ENCODE assay signal across 24 cellular contexts in the genomic region with DNA sequence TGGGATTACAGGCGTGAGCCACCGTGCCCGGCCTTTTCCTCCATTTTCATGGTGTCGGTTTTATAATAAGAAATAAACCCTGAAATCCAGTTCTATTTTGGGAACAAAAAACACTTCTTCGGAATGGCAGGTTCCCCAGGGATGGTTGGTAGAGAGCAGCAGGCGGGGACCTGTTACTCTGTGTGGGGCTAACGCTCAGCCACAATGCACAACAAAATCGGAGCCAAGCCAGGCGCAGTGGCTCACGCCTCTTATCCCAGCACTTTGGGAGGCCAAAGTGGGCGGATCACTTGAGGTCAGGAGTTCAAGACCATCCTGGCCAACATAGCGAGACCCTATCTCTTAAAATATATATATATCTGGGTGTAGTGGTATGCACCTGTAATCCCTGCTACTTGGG. TPM values are rescaled to one million over a fixed set of nuclear protein-coding genes. Genes with fewer than 3 reads are reported as not detected.
DNase-seq lines count a peak whose midpoint lies in the region; ATAC-seq, FAIRE-seq and TF ChIP-seq lines count a peak whose summit lies in the region.
"Had no signal": no experiment of that assay in that cellular context is flagged by ENCODE, and none has a peak within 500 bp of the region (broad histone marks: within the 10 kb centered on the region; RNA-seq: fewer than 3 reads in every experiment).

No MANE protein-coding gene starts in this region.

- H3K4me1 Mint-ChIP-seq in T-cell: no peaks in the 10 kb centered on the region
- H3K4me1 Mint-ChIP-seq: B cell had no signal

- TF ChIP-seq POLR2A in HepG2 (IDR thresholded peaks at IDR 0.05; ENCODE audit: insufficient read depth in 1 of 2, low read depth in 2 of 2, low read length in 2 of 2) (no peak), right lobe of liver (IDR thresholded peaks at IDR 0.05) (no peak)

- H2AFZ ChIP-seq in HepG2 (ENCODE audit: low read length): no peak overlapping the region

- no peaks in the 10 kb centered on the region for H3K27me3 Mint-ChIP-seq in T-cell
- H3K27me3 Mint-ChIP-seq: B cell; CD4-positive, alpha-beta T cell had no signal

- H3K27me3 ChIP-seq in HepG2 (ENCODE audit: control insufficient read depth in 1 of 2, insufficient read depth in 2 of 2, low read length in 2 of 2): peaks cover 0 to 23% of the 10 kb centered on the region in 2 experiments; a peak in 2 of 5 replicates
- H3K27me3 ChIP-seq in right lobe of liver: no peaks in the 10 kb centered on the region
- no peaks in the 10 kb centered on the region for H3K27me3 ChIP-seq in tibial artery

- BruUV-seq in HepG2 (replicated peaks; lab: Mats Ljungman, UMichigan): no TSS peak

- H3K36me3 ChIP-seq in HepG2 (replicated peaks in 1 of 2; ENCODE audit: control insufficient read depth in 1 of 2, insufficient read depth in 2 of 2, low read length in 2 of 2): no peaks in the 10 kb centered on the region
- no peaks in the 10 kb centered on the region for H3K36me3 ChIP-seq in right lobe of liver
- peaks cover 27 to 37% (median 33%) of the 10 kb centered on the region in 3 donors for H3K36me3 ChIP-seq in tibial artery

- no peak for DNase-seq in HepG2 (ENCODE audit: low spot score)
- DNase-seq in right lobe of liver: no peak
- no peak for DNase-seq in coronary artery (ENCODE audit: low spot score)
- peak in 1 of 2 donors; percentile 88 for DNase-seq in tibial artery
- DNase-seq in T-cell: no peak
- DNase-seq in NOMO-1 treated with dmso at 0.1 percent for 144 hours (lab: John Stamatoyannopoulos, UW; ENCODE audit: unreplicated experiment): no peak
- DNase-seq: AML-193; Caco-2; Calu3; CD4-positive, alpha-beta T cell; DMS79 treated with DMSO at 0.1 percent for 48 hours; GF-D8 had no signal

- no peak for TF ChIP-seq RAD21 in HepG2 (CRISPR knock-in tag; IDR thresholded peaks at IDR 0.05)

- FAIRE-seq in HepG2 (lab: Jason Lieb, UNC): no peak
- FAIRE-seq: A549, D721Med, G401.6, GM12891, GM19239 had no signal

- POLR2A ChIA-PET in HepG2 (lab: Yijun Ruan, JAX) (interaction anchor here (0.7 kb wide), 1 partner anchor 121 kb away, joined by 3 read pairs; a partner anchor contains a TSS), T-cell (lab: Charles Lee) (no interaction called here)

- no peak overlapping the region for H3K9ac ChIP-seq in HepG2 (ENCODE audit: insufficient read depth, low read depth, low read length)
- H3K9ac ChIP-seq: BLaER1 treated with 17β-estradiol and CSF1 and Interleukin-3, amounts not matched to agents 10 nM and 100 nM had no signal

- no peaks in the 10 kb centered on the region for H3K36me3 Mint-ChIP-seq in T-cell

- in situ Hi-C loops in HepG2 (cut with HindIII; ENCODE audit: extremely low pct_ligation_motif_present, low pct_unique_long_range_greater_than_20kb): no loop called here

- intact Hi-C loops in HepG2 (cut with micrococcal nuclease; ENCODE audit: unreplicated experiment): no loop called here
- intact Hi-C loops in right lobe of liver (cut with DNase I): no loop called here
- intact Hi-C loops in tibial artery (cut with DNase I; ENCODE audit: low total_unique reads): loop anchor here (10.0 kb wide), 1 partner anchor 136 kb away; no protein-coding TSS in a partner anchor

- no peak overlapping the region for H3K4me2 ChIP-seq in HepG2 (ENCODE audit: low read depth, low read length)
- H3K4me2 ChIP-seq: A549 had no signal

- no peaks in the 10 kb centered on the region for H3K9me3 Mint-ChIP-seq in T-cell
- H3K9me3 Mint-ChIP-seq: CD4-positive, alpha-beta T cell; CD8-positive, alpha-beta T cell had no signal

- H3K4me3 ChIP-seq in HepG2 (replicated peaks in 1 of 3; ENCODE audit: insufficient read depth in 1 of 3, low read depth in 2 of 3, low read length in 3 of 3): no peak overlapping the region
- no peak overlapping the region for H3K4me3 ChIP-seq in right lobe of liver
- no peak overlapping the region for H3K4me3 ChIP-seq in coronary artery
- no peak overlapping the region for H3K4me3 ChIP-seq in tibial artery
- H3K4me3 ChIP-seq: A549; BLaER1 treated with 17β-estradiol and CSF1 and Interleukin-3, amounts not matched to agents 10 nM and 100 nM had no signal

- no peak overlapping the region for H3K27ac ChIP-seq in HepG2 (ENCODE audit: extremely low read length, insufficient read depth, low read length)
- no peak overlapping the region for H3K27ac ChIP-seq in right lobe of liver
- peak overlapping the region; percentile 23 to 73 for H3K27ac ChIP-seq in coronary artery
- peak overlapping the region; percentile 96 to 97 for H3K27ac ChIP-seq in tibial artery
- H3K27ac ChIP-seq: 22Rv1, A549, C4-2B had no signal

- peaks cover 29% of the 10 kb centered on the region for H3K4me1 ChIP-seq in HepG2 (ENCODE audit: insufficient read depth, low read length)
- H3K4me1 ChIP-seq in right lobe of liver: peaks cover 0 to under 1% (median 0%) of the 10 kb centered on the region in 4 donors
- H3K4me1 ChIP-seq in tibial artery: peaks cover 0 to 57% (median 40%) of the 10 kb centered on the region in 4 donors

- no peak for ATAC-seq in HepG2
- no peak for ATAC-seq in right lobe of liver
- no peak for ATAC-seq in T-cell (replicated peaks in 1 of 4)
- no peak for ATAC-seq in GM21576 (IDR thresholded peaks at IDR 0.05; ENCODE audit: unreplicated experiment)
- ATAC-seq: A549; CD8-positive, alpha-beta T cell had no signal

- TF ChIP-seq CTCF in HepG2 (CRISPR knock-in tag; IDR thresholded peaks at IDR 0.05) (no peak), right lobe of liver (IDR thresholded peaks at IDR 0.05) (no peak), coronary artery (IDR thresholded peaks at IDR 0.05) (no peak), tibial artery (IDR thresholded peaks at IDR 0.05) (no peak)

- TF ChIP-seq EP300 in HepG2 (IDR thresholded peaks at IDR 0.05; ENCODE audit: low read depth in 2 of 2, low read length in 2 of 2) (no peak), HepG2 (CRISPR knock-in tag; IDR thresholded peaks at IDR 0.05; ENCODE audit: borderline replicate concordance) (no peak)

- H3K9me3 ChIP-seq in HepG2 (ENCODE audit: low read length): no peaks in the 10 kb centered on the region
- H3K9me3 ChIP-seq in right lobe of liver: no peaks in the 10 kb centered on the region
- H3K9me3 ChIP-seq in tibial artery: no peaks in the 10 kb centered on the region
- H3K9me3 ChIP-seq: A549, Caco-2 had no signal

- WGBS in HepG2 (ENCODE audit: low lambda C conversion rate): 44% methylated on average over 11 of the region's 12 CpGs
- 91% methylated on average over 11 of the region's 12 CpGs for WGBS in right lobe of liver (ENCODE audit: insufficient coverage, low coverage, low lambda C conversion rate, missing lambda C conversion rate)

- H3K27ac Mint-ChIP-seq in T-cell: no peak overlapping the region
- H3K27ac Mint-ChIP-seq: B cell; CD4-positive, alpha-beta T cell; CD8-positive, alpha-beta T cell had no signal

- no peaks in the 10 kb centered on the region for H4K20me1 ChIP-seq in HepG2 (ENCODE audit: insufficient read depth, low read length)

- H3K4me3 Mint-ChIP-seq in T-cell: no peak overlapping the region
- H3K4me3 Mint-ChIP-seq: B cell; CD4-positive, alpha-beta T cell; CD8-positive, alpha-beta T cell had no signal

- CTCF ChIA-PET in HepG2 (lab: Yijun Ruan, JAX; ENCODE audit: low intra/inter-chr PET ratio, low total read pairs): no interaction called here
- CTCF ChIA-PET in T-cell (lab: Charles Lee): interaction anchor here in 1 of 2 donors (0.7 kb wide), 1 partner anchor 385 kb away, joined by 3 read pairs; no protein-coding TSS in a partner anchor

- no peaks in the 10 kb centered on the region for H3K79me2 ChIP-seq in HepG2 (ENCODE audit: insufficient read depth, low read length)

RNA-seq across cellular contexts. Expression of a gene that starts 5.7 kb away (rescaled TPM):
- total RNA-seq in HepG2 (2016; rRNA removed; fragmentation: Illumina TruSeq; extraction: Trizol) (not detected in 2 replicates), right lobe of liver (10 to 100 TPM in 1 of 6 experiments, 1 to 10 TPM in 5; 2.8 to 10.4 (median 4.7) TPM), T-cell (10 to 100 TPM in 1 of 5 donors, 1 to 10 TPM in 4; 2.4 to 11.2 (median 7.1) TPM)
- total RNA-seq in HepG2 (2016; cell fraction: cytosol; rRNA removed; fragmentation: Illumina TruSeq; extraction: Trizol; ENCODE audit: low read depth): not detected in 2 replicates
- total RNA-seq in HepG2 (2016; cell fraction: insoluble cytoplasmic fraction; rRNA removed; fragmentation: Illumina TruSeq; extraction: Trizol): not detected in 2 replicates
- not detected in 2 replicates for total RNA-seq in HepG2 (2016; cell fraction: membrane; rRNA removed; fragmentation: Illumina TruSeq; extraction: Trizol)
- total RNA-seq in HepG2 (2016; cell fraction: nucleus; rRNA removed; fragmentation: Illumina TruSeq; extraction: Trizol): not detected in 2 replicates
- polyA plus RNA-seq in HepG2 (2011; rRNA removed): 0.05 and 0.09 TPM in 2 replicates
- 0.04 TPM in 2 replicates for polyA plus RNA-seq in HepG2 (2011; cell fraction: cytosol; rRNA removed)
- polyA plus RNA-seq in HepG2 (2011; cell fraction: nucleus; rRNA removed): 0.11 TPM in 1 of 2 replicates, not detected in the other
- polyA plus RNA-seq in HepG2 (2012): not detected in 2 replicates
- polyA plus RNA-seq in HepG2 (2016; cell fraction: cytosol; fragmentation: Illumina TruSeq; extraction: Trizol; ENCODE audit: low read depth): not detected in 2 replicates
- polyA plus RNA-seq in HepG2 (2016; cell fraction: insoluble cytoplasmic fraction; fragmentation: Illumina TruSeq; extraction: Trizol; ENCODE audit: low read depth): not detected in 2 replicates
- not detected in 2 replicates for polyA plus RNA-seq in HepG2 (2016; cell fraction: membrane; fragmentation: Illumina TruSeq; extraction: Trizol; ENCODE audit: low read depth)
- polyA plus RNA-seq in HepG2 (2016; cell fraction: nucleus; fragmentation: Illumina TruSeq; extraction: Trizol; ENCODE audit: insufficient read depth, low read depth): not detected in 2 replicates
- polyA minus RNA-seq in HepG2 (2011; rRNA and poly(A)+ RNA removed; ENCODE audit: low replicate concordance): 0.20 and 1.3 TPM in 2 replicates
- polyA minus RNA-seq in HepG2 (2011; cell fraction: cytosol; rRNA and poly(A)+ RNA removed): not detected in 2 replicates
- polyA minus RNA-seq in HepG2 (2011; cell fraction: nucleus; rRNA and poly(A)+ RNA removed): not detected in 2 replicates

RNA-seq across cellular contexts. Expression of a gene that starts 15.7 kb away (rescaled TPM):
- total RNA-seq in HepG2 (2016; rRNA removed; fragmentation: Illumina TruSeq; extraction: Trizol) (not detected in 2 replicates), right lobe of liver (1 to 10 TPM in 2 of 6 experiments, under 1 TPM in 4; 0.51 to 1.6 (median 0.80) TPM), T-cell (1 to 10 TPM; 1.5 to 4.3 (median 2.7) TPM)
- total RNA-seq in HepG2 (2016; cell fraction: cytosol; rRNA removed; fragmentation: Illumina TruSeq; extraction: Trizol; ENCODE audit: low read depth): not detected in 2 replicates
- not detected in 2 replicates for total RNA-seq in HepG2 (2016; cell fraction: insoluble cytoplasmic fraction; rRNA removed; fragmentation: Illumina TruSeq; extraction: Trizol)
- not detected in 2 replicates for total RNA-seq in HepG2 (2016; cell fraction: membrane; rRNA removed; fragmentation: Illumina TruSeq; extraction: Trizol)
- not detected in 2 replicates for total RNA-seq in HepG2 (2016; cell fraction: nucleus; rRNA removed; fragmentation: Illumina TruSeq; extraction: Trizol)
- 0.05 and 0.08 TPM in 2 replicates for polyA plus RNA-seq in HepG2 (2011; rRNA removed)
- 0.01 and 0.03 TPM in 2 replicates for polyA plus RNA-seq in HepG2 (2011; cell fraction: cytosol; rRNA removed)
- polyA plus RNA-seq in HepG2 (2011; cell fraction: nucleus; rRNA removed): 0.14 and 0.17 TPM in 2 replicates
- polyA plus RNA-seq in HepG2 (2012): 0.04 TPM in 1 of 2 replicates, not detected in the other
- polyA plus RNA-seq in HepG2 (2016; cell fraction: cytosol; fragmentation: Illumina TruSeq; extraction: Trizol; ENCODE audit: low read depth): not detected in 2 replicates
- polyA plus RNA-seq in HepG2 (2016; cell fraction: insoluble cytoplasmic fraction; fragmentation: Illumina TruSeq; extraction: Trizol; ENCODE audit: low read depth): not detected in 2 replicates
- polyA plus RNA-seq in HepG2 (2016; cell fraction: membrane; fragmentation: Illumina TruSeq; extraction: Trizol; ENCODE audit: low read depth): not detected in 2 replicates
- polyA plus RNA-seq in HepG2 (2016; cell fraction: nucleus; fragmentation: Illumina TruSeq; extraction: Trizol; ENCODE audit: insufficient read depth, low read depth): not detected in 2 replicates
- 0.02 and 5.9 TPM in 2 replicates for polyA minus RNA-seq in HepG2 (2011; rRNA and poly(A)+ RNA removed; ENCODE audit: low replicate concordance)
- polyA minus RNA-seq in HepG2 (2011; cell fraction: cytosol; rRNA and poly(A)+ RNA removed): not detected in 2 replicates
- polyA minus RNA-seq in HepG2 (2011; cell fraction: nucleus; rRNA and poly(A)+ RNA removed): not detected in 2 replicates
- total RNA-seq: A172, Caco-2, Calu3 had no signal

RNA-seq across cellular contexts. Expression of a gene that starts 25.6 kb away (rescaled TPM):
- total RNA-seq in HepG2 (2016; rRNA removed; fragmentation: Illumina TruSeq; extraction: Trizol): 11.1 and 16.6 TPM in 2 replicates
- total RNA-seq in HepG2 (2016; cell fraction: cytosol; rRNA removed; fragmentation: Illumina TruSeq; extraction: Trizol; ENCODE audit: low read depth): 2.8 and 3.1 TPM in 2 replicates
- total RNA-seq in HepG2 (2016; cell fraction: insoluble cytoplasmic fraction; rRNA removed; fragmentation: Illumina TruSeq; extraction: Trizol): 11.2 and 17.9 TPM in 2 replicates
- total RNA-seq in HepG2 (2016; cell fraction: membrane; rRNA removed; fragmentation: Illumina TruSeq; extraction: Trizol): 4.7 and 5.6 TPM in 2 replicates
- total RNA-seq in HepG2 (2016; cell fraction: nucleus; rRNA removed; fragmentation: Illumina TruSeq; extraction: Trizol): 9.0 and 11.6 TPM in 2 replicates
- polyA plus RNA-seq in HepG2 (2011; rRNA removed): 10.0 and 11.5 TPM in 2 replicates
- 6.6 and 11.2 TPM in 2 replicates for polyA plus RNA-seq in HepG2 (2011; cell fraction: cytosol; rRNA removed)
- 31.8 and 41.5 TPM in 2 replicates for polyA plus RNA-seq in HepG2 (2011; cell fraction: nucleus; rRNA removed)
- polyA plus RNA-seq in HepG2 (2012): 5.7 and 5.8 TPM in 2 replicates
- polyA plus RNA-seq in HepG2 (2016; cell fraction: cytosol; fragmentation: Illumina TruSeq; extraction: Trizol; ENCODE audit: low read depth): 1.7 and 1.8 TPM in 2 replicates
- polyA plus RNA-seq in HepG2 (2016; cell fraction: insoluble cytoplasmic fraction; fragmentation: Illumina TruSeq; extraction: Trizol; ENCODE audit: low read depth): 10.2 and 13.0 TPM in 2 replicates
- polyA plus RNA-seq in HepG2 (2016; cell fraction: membrane; fragmentation: Illumina TruSeq; extraction: Trizol; ENCODE audit: low read depth): 3.7 and 4.0 TPM in 2 replicates
- polyA plus RNA-seq in HepG2 (2016; cell fraction: nucleus; fragmentation: Illumina TruSeq; extraction: Trizol; ENCODE audit: insufficient read depth, low read depth): 28.6 and 30.2 TPM in 2 replicates
- 9.7 and 19.5 TPM in 2 replicates for polyA minus RNA-seq in HepG2 (2011; rRNA and poly(A)+ RNA removed; ENCODE audit: low replicate concordance)
- polyA minus RNA-seq in HepG2 (2011; cell fraction: cytosol; rRNA and poly(A)+ RNA removed): 5.0 and 5.2 TPM in 2 replicates
- polyA minus RNA-seq in HepG2 (2011; cell fraction: nucleus; rRNA and poly(A)+ RNA removed): 5.3 and 5.7 TPM in 2 replicates
- total RNA-seq in right lobe of liver: 10 to 100 TPM in 4 of 6 experiments, 1 to 10 TPM in 2; 8.4 to 14.9 (median 10.3) TPM
- 10 to 100 TPM; 25.9 to 59.0 (median 55.8) TPM for total RNA-seq in T-cell

RNA-seq across cellular contexts. Expression of a gene that starts 28.3 kb away (rescaled TPM):
- total RNA-seq in HepG2 (2016; rRNA removed; fragmentation: Illumina TruSeq; extraction: Trizol): 23.0 and 29.2 TPM in 2 replicates
- 26.2 and 31.3 TPM in 2 replicates for total RNA-seq in HepG2 (2016; cell fraction: cytosol; rRNA removed; fragmentation: Illumina TruSeq; extraction: Trizol; ENCODE audit: low read depth)
- 26.2 and 29.0 TPM in 2 replicates for total RNA-seq in HepG2 (2016; cell fraction: insoluble cytoplasmic fraction; rRNA removed; fragmentation: Illumina TruSeq; extraction: Trizol)
- 40.2 and 42.4 TPM in 2 replicates for total RNA-seq in HepG2 (2016; cell fraction: membrane; rRNA removed; fragmentation: Illumina TruSeq; extraction: Trizol)
- 17.0 TPM in 2 replicates for total RNA-seq in HepG2 (2016; cell fraction: nucleus; rRNA removed; fragmentation: Illumina TruSeq; extraction: Trizol)
- polyA plus RNA-seq in HepG2 (2011; rRNA removed): 23.9 and 24.8 TPM in 2 replicates
- 17.7 and 28.8 TPM in 2 replicates for polyA plus RNA-seq in HepG2 (2011; cell fraction: cytosol; rRNA removed)
- polyA plus RNA-seq in HepG2 (2011; cell fraction: nucleus; rRNA removed): 73.5 and 97.4 TPM in 2 replicates
- 19.0 and 22.8 TPM in 2 replicates for polyA plus RNA-seq in HepG2 (2012)
- polyA plus RNA-seq in HepG2 (2016; cell fraction: cytosol; fragmentation: Illumina TruSeq; extraction: Trizol; ENCODE audit: low read depth): 33.9 and 35.6 TPM in 2 replicates
- polyA plus RNA-seq in HepG2 (2016; cell fraction: insoluble cytoplasmic fraction; fragmentation: Illumina TruSeq; extraction: Trizol; ENCODE audit: low read depth): 36.6 TPM in 2 replicates
- polyA plus RNA-seq in HepG2 (2016; cell fraction: membrane; fragmentation: Illumina TruSeq; extraction: Trizol; ENCODE audit: low read depth): 38.7 and 44.5 TPM in 2 replicates
- polyA plus RNA-seq in HepG2 (2016; cell fraction: nucleus; fragmentation: Illumina TruSeq; extraction: Trizol; ENCODE audit: insufficient read depth, low read depth): 80.7 and 81.4 TPM in 2 replicates
- 13.9 and 67.7 TPM in 2 replicates for polyA minus RNA-seq in HepG2 (2011; rRNA and poly(A)+ RNA removed; ENCODE audit: low replicate concordance)
- polyA minus RNA-seq in HepG2 (2011; cell fraction: cytosol; rRNA and poly(A)+ RNA removed): 10.8 and 16.1 TPM in 2 replicates
- polyA minus RNA-seq in HepG2 (2011; cell fraction: nucleus; rRNA and poly(A)+ RNA removed): 8.7 and 9.7 TPM in 2 replicates
- total RNA-seq in right lobe of liver: 10 to 100 TPM; 30.7 to 58.6 (median 33.3) TPM
- 10 to 100 TPM; 38.0 to 81.6 (median 74.7) TPM for total RNA-seq in T-cell

RNA-seq across cellular contexts. Expression of a gene that starts 43.6 kb away (rescaled TPM):
- total RNA-seq in HepG2 (2016; rRNA removed; fragmentation: Illumina TruSeq; extraction: Trizol) (14.0 and 29.1 TPM in 2 replicates), right lobe of liver (100 to 1,000 TPM in 1 of 6 experiments, 10 to 100 TPM in 5; 23.8 to 114 (median 31.5) TPM), T-cell (100 to 1,000 TPM in 3 of 5 donors, 10 to 100 TPM in 2; 81.2 to 147 (median 141) TPM)
- total RNA-seq in HepG2 (2016; cell fraction: cytosol; rRNA removed; fragmentation: Illumina TruSeq; extraction: Trizol; ENCODE audit: low read depth): 9.9 and 10.2 TPM in 2 replicates
- total RNA-seq in HepG2 (2016; cell fraction: insoluble cytoplasmic fraction; rRNA removed; fragmentation: Illumina TruSeq; extraction: Trizol): 10.6 and 28.5 TPM in 2 replicates
- total RNA-seq in HepG2 (2016; cell fraction: membrane; rRNA removed; fragmentation: Illumina TruSeq; extraction: Trizol): 19.7 and 20.6 TPM in 2 replicates
- 25.3 and 29.9 TPM in 2 replicates for total RNA-seq in HepG2 (2016; cell fraction: nucleus; rRNA removed; fragmentation: Illumina TruSeq; extraction: Trizol)
- 27.2 and 37.0 TPM in 2 replicates for polyA plus RNA-seq in HepG2 (2011; rRNA removed)
- polyA plus RNA-seq in HepG2 (2011; cell fraction: cytosol; rRNA removed): 16.9 and 29.1 TPM in 2 replicates
- polyA plus RNA-seq in HepG2 (2011; cell fraction: nucleus; rRNA removed): 143 and 182 TPM in 2 replicates
- 21.1 and 40.6 TPM in 2 replicates for polyA plus RNA-seq in HepG2 (2012)
- polyA plus RNA-seq in HepG2 (2016; cell fraction: cytosol; fragmentation: Illumina TruSeq; extraction: Trizol; ENCODE audit: low read depth): 12.9 and 14.1 TPM in 2 replicates
- polyA plus RNA-seq in HepG2 (2016; cell fraction: insoluble cytoplasmic fraction; fragmentation: Illumina TruSeq; extraction: Trizol; ENCODE audit: low read depth): 12.6 and 14.9 TPM in 2 replicates
- polyA plus RNA-seq in HepG2 (2016; cell fraction: membrane; fragmentation: Illumina TruSeq; extraction: Trizol; ENCODE audit: low read depth): 19.3 and 20.1 TPM in 2 replicates
- 55.9 and 62.9 TPM in 2 replicates for polyA plus RNA-seq in HepG2 (2016; cell fraction: nucleus; fragmentation: Illumina TruSeq; extraction: Trizol; ENCODE audit: insufficient read depth, low read depth)
- 76.5 and 865 TPM in 2 replicates for polyA minus RNA-seq in HepG2 (2011; rRNA and poly(A)+ RNA removed; ENCODE audit: low replicate concordance)
- 29.2 and 33.3 TPM in 2 replicates for polyA minus RNA-seq in HepG2 (2011; cell fraction: cytosol; rRNA and poly(A)+ RNA removed)
- 22.5 and 22.8 TPM in 2 replicates for polyA minus RNA-seq in HepG2 (2011; cell fraction: nucleus; rRNA and poly(A)+ RNA removed)

Comparison
In these comparisons a context has a peak if more than half of its experiments do, and no peak if none do; other contexts are left out.
1. H3K27ac ChIP-seq: peak in coronary artery (2 of 2) and tibial artery (2 of 2); none in HepG2 (single experiment) and right lobe of liver (0 of 3).